Comparison of ENCODE assay signal across 1 cellular context in genomic region chr9:132147839-132148238, GRCh38.
TF ChIP-seq lines count a peak whose summit lies in the region.

No MANE protein-coding gene starts in this region.

TF ChIP-seq in HepG2, 621 proteins besides CTCF, POLR2A, EP300 and RAD21 (continued from another document):
- no peak for TF ChIP-seq ZBTB33 (CRISPR knock-in tag; IDR thresholded peaks at IDR 0.05)
